In genomic region chr5:179639296-179639695, GRCh38 we compare ENCODE assay signal across 13 cellular contexts. TPM values are rescaled to one million over a fixed set of nuclear protein-coding genes. Genes with fewer than 3 reads are reported as not detected.
DNase-seq lines count a peak whose midpoint lies in the region; ATAC-seq, FAIRE-seq and TF ChIP-seq lines count a peak whose summit lies in the region.
"Not testable (repeated sequence)": the region's sequence is repeated elsewhere in the genome, so short reads cannot be mapped to it uniquely, and the experiment has no call there.
"Had no signal": no experiment of that assay in that cellular context is flagged by ENCODE, and none has a peak within 500 bp of the region (broad histone marks: within the 10 kb centered on the region; RNA-seq: fewer than 3 reads in every experiment).

No MANE protein-coding gene starts in this region.

- H3K9me1 ChIP-seq in K562 (ENCODE audit: control insufficient read depth, insufficient read depth, low read length); keratinocyte (ENCODE audit: control insufficient read depth, extremely low read depth, insufficient read depth, low read length): not testable (repeated sequence)

- intact Hi-C loops in K562 (cut with micrococcal nuclease); esophagus squamous epithelium (cut with DNase I); sigmoid colon (cut with DNase I): not testable (repeated sequence)

- H3K27ac ChIP-seq in K562 (ENCODE audit: extremely low read depth, low read depth, low read length); sigmoid colon: not testable (repeated sequence)
- H3K27ac ChIP-seq in esophagus (ENCODE audit: low read depth in 2 of 2, low read length in 1 of 2) (peak overlapping the region; percentile 26 to 31), esophagus squamous epithelium (peak overlapping the region in 3 of 4 donors; percentile 62 to 79 (median 63)), keratinocyte (ENCODE audit: control insufficient read depth, insufficient read depth, low read length) (peak overlapping the region; percentile 26)

- FAIRE-seq in K562 (lab: Jason Lieb, UNC); keratinocyte (lab: Jason Lieb, UNC): not testable (repeated sequence)

- not testable (repeated sequence) for TF ChIP-seq CTCF in K562 (IDR thresholded peaks at IDR 0.05 in 2 of 3, conservative IDR thresholded peaks at IDR 0.05 in 1 of 3; ENCODE audit: insufficient read depth in 2 of 3, low read depth in 1 of 3, low read length in 3 of 3); esophagus squamous epithelium (IDR thresholded peaks at IDR 0.05); keratinocyte (optimal IDR thresholded peaks at IDR 0.05 in 1 of 3, IDR thresholded peaks at IDR 0.05 in 1 of 3, conservative IDR thresholded peaks at IDR 0.05 in 1 of 3; ENCODE audit: extremely low read depth in 1 of 3, insufficient read depth in 2 of 3, low read length in 3 of 3); neural crest cell (conservative IDR thresholded peaks at IDR 0.05); sigmoid colon (IDR thresholded peaks at IDR 0.05)

- not testable (repeated sequence) for DNase-seq in K562 (ENCODE audit: extremely low read depth in 1 of 4, low spot score in 3 of 4); esophagus squamous epithelium (lab: John Stamatoyannopoulos, UW); keratinocyte (ENCODE audit: low read depth, low spot score); neural crest cell (ENCODE audit: low read depth, low spot score)
- peak; percentile 28 for DNase-seq in sigmoid colon

- not testable (repeated sequence) for H3K4me2 ChIP-seq in K562 (ENCODE audit: insufficient read depth, low read length); keratinocyte (ENCODE audit: control insufficient read depth, extremely low read depth, insufficient read depth, low read depth, low read length)

- not testable (repeated sequence) for H3K4me3 Mint-ChIP-seq in neural crest cell

- 75% methylated on average over 9 of the region's 11 CpGs for WGBS in K562 (ENCODE audit: insufficient coverage, low coverage, missing lambda C conversion rate)
- 49 to 65% methylated on average over 11 of the region's 11 CpGs for WGBS in esophagus, 2 donors
- WGBS in esophagus squamous epithelium, 2 donors: 44 to 47% methylated on average over 11 of the region's 11 CpGs
- 95 to 96% methylated on average over 11 of the region's 11 CpGs for WGBS in sigmoid colon, 2 donors

- H3K9ac ChIP-seq in K562 (ENCODE audit: insufficient read depth in 1 of 2, low read depth in 2 of 2, low read length in 2 of 2); keratinocyte (ENCODE audit: control insufficient read depth, extremely low read depth, insufficient read depth, low read length): not testable (repeated sequence)

- ATAC-seq in K562: not testable (repeated sequence)

- H3K4me1 ChIP-seq in K562 (replicated peaks in 1 of 2; ENCODE audit: control insufficient read depth in 2 of 2, insufficient read depth in 2 of 2, low read length in 2 of 2); esophagus (ENCODE audit: control insufficient read depth in 2 of 2, insufficient read depth in 2 of 2, low read length in 1 of 2); keratinocyte (ENCODE audit: control insufficient read depth, extremely low read depth, insufficient read depth, low read length); sigmoid colon: not testable (repeated sequence)
- peaks cover 0 to 30% (median 4%) of the 10 kb centered on the region in 3 donors for H3K4me1 ChIP-seq in esophagus squamous epithelium

- not testable (repeated sequence) for TF ChIP-seq POLR2A in K562 (conservative IDR thresholded peaks at IDR 0.05); esophagus squamous epithelium (IDR thresholded peaks at IDR 0.05); sigmoid colon (IDR thresholded peaks at IDR 0.05)

- not testable (repeated sequence) for H3K36me3 Mint-ChIP-seq in neural crest cell (ENCODE audit: low read depth)

- TF ChIP-seq RAD21 in K562 (CRISPR knock-in tag; conservative IDR thresholded peaks at IDR 0.05 in 1 of 2, IDR thresholded peaks at IDR 0.05 in 1 of 2): not testable (repeated sequence)

- H2AFZ ChIP-seq in K562 (ENCODE audit: low read depth, low read length): 0 out of 2 replicates have a peak overlapping the region, but pooled peaks have one; percentile 39
- H2AFZ ChIP-seq in keratinocyte (ENCODE audit: control insufficient read depth, low read length): peak overlapping the region; percentile 47

- H3K27me3 ChIP-seq in K562 (ENCODE audit: control insufficient read depth in 2 of 2, insufficient read depth in 2 of 2, low read length in 2 of 2); esophagus (ENCODE audit: control insufficient read depth in 1 of 2, insufficient read depth in 2 of 2, low read length in 2 of 2); esophagus squamous epithelium; keratinocyte (ENCODE audit: control insufficient read depth, extremely low read depth, insufficient read depth, low read length); sigmoid colon: not testable (repeated sequence)

- not testable (repeated sequence) for H3K9me3 ChIP-seq in K562 (replicated peaks; ENCODE audit: control insufficient read depth, insufficient read depth, low read depth, low read length); esophagus (ENCODE audit: control insufficient read depth in 2 of 2, insufficient read depth in 1 of 2, low read depth in 1 of 2, low read length in 1 of 2); esophagus squamous epithelium; keratinocyte (ENCODE audit: control insufficient read depth, low read depth, low read length); sigmoid colon

- H3K27me3 Mint-ChIP-seq in neural crest cell (ENCODE audit: low read depth): not testable (repeated sequence)

- not testable (repeated sequence) for H4K20me1 ChIP-seq in K562 (replicated peaks; ENCODE audit: control insufficient read depth, insufficient read depth, low read length); keratinocyte (ENCODE audit: control insufficient read depth, extremely low read depth, insufficient read depth, low read length)

- H3K36me3 ChIP-seq in K562 (ENCODE audit: control insufficient read depth, insufficient read depth, low read length); esophagus (ENCODE audit: control insufficient read depth in 2 of 2, insufficient read depth in 2 of 2, low read length in 1 of 2); esophagus squamous epithelium; keratinocyte (ENCODE audit: control insufficient read depth in 2 of 2, extremely low read depth in 1 of 2, insufficient read depth in 2 of 2, low read length in 2 of 2); sigmoid colon: not testable (repeated sequence)

- H3K79me2 ChIP-seq in K562 (ENCODE audit: control insufficient read depth, insufficient read depth, low read length); keratinocyte (ENCODE audit: control insufficient read depth, insufficient read depth, low read length): not testable (repeated sequence)

- in situ Hi-C loops in K562 (cut with MboI): not testable (repeated sequence)

- not testable (repeated sequence) for H3K9me3 Mint-ChIP-seq in neural crest cell

- not testable (repeated sequence) for H3K4me1 Mint-ChIP-seq in neural crest cell

- dilution Hi-C loops in keratinocyte (cut with MboI; ENCODE audit: extremely low pct_ligation_motif_present, low sequenced_read_pairs): not testable (repeated sequence)

- peak overlapping the region; percentile 50 for H3K27ac Mint-ChIP-seq in neural crest cell (ENCODE audit: unreplicated experiment)

- not testable (repeated sequence) for BruUV-seq in K562 (replicated peaks; lab: Mats Ljungman, UMichigan)

- POLR2A ChIA-PET in K562 (lab: Yijun Ruan, JAX): interaction anchor here (0.6 to 1.1 kb wide), 3 partner anchors 16 to 29 kb away, joined by 3 to 4 read pairs (median 4); partner anchors contain the start of gene HNRNPH1

- not testable (repeated sequence) for H3K4me3 ChIP-seq in K562; esophagus (ENCODE audit: low read depth in 1 of 2, low read length in 2 of 2); esophagus squamous epithelium; keratinocyte (ENCODE audit: control insufficient read depth in 2 of 3, extremely low read depth in 1 of 3, insufficient read depth in 2 of 3, low read depth in 1 of 3, low read length in 3 of 3); sigmoid colon

- not testable (repeated sequence) for TF ChIP-seq EP300 in K562 (IDR thresholded peaks at IDR 0.05; ENCODE audit: low read length); sigmoid colon (IDR thresholded peaks at IDR 0.05)

- CTCF ChIA-PET in K562 (lab: Yijun Ruan, JAX; ENCODE audit: low intra/inter-chr PET ratio): not testable (repeated sequence)

RNA-seq across cellular contexts. Expression of gene HNRNPH1, which starts 15.8 kb away (rescaled TPM):
- 1,523 and 3,571 TPM in 2 replicates for total RNA-seq in K562 (2011; cell fraction: chromatin; rRNA removed; ENCODE audit: low replicate concordance)
- total RNA-seq in K562 (2011; cell fraction: nucleolus; rRNA removed): 1,055 and 1,232 TPM in 2 replicates
- 1,271 and 1,326 TPM in 2 replicates for total RNA-seq in K562 (2011; cell fraction: nucleoplasm; rRNA removed)
- total RNA-seq in K562 (2014; rRNA removed) (570 and 600 TPM in 2 replicates), K562 (2014; rRNA removed; fragmentation: Illumina TruSeq; extraction: Trizol) (611 and 618 TPM in 2 replicates), K562 (2015; rRNA removed; fragmentation: Illumina TruSeq; extraction: Trizol) (613 and 656 TPM in 2 replicates), K562 (2021) (544 and 561 TPM in 2 replicates), esophagus squamous epithelium (100 to 1,000 TPM; 209 to 645 (median 383) TPM), neural crest cell (1,155 and 1,166 TPM in 2 replicates), sigmoid colon (100 to 1,000 TPM; 264 to 495 (median 312) TPM)
- polyA plus RNA-seq in K562 (2011; rRNA removed) (418 and 441 TPM in 2 replicates), K562 (2014; fragmentation: Illumina TruSeq; extraction: Trizol) (445 and 534 TPM in 2 replicates), K562 (2014; fragmentation: Nextera tagmentation; extraction: Ambion mirVana) (100 to 1,000 TPM; 103 to 128 TPM), K562 (2014; rRNA removed) (574 and 644 TPM in 2 replicates), esophagus (100 to 1,000 TPM; 156 to 247 TPM), keratinocyte (201 to 431 TPM (median 222 TPM) in 3 replicates), sigmoid colon (100 to 1,000 TPM in 1 of 3 donors, 10 to 100 TPM in 2; 63.8 to 255 (median 73.3) TPM)
- 97.0 and 189 TPM in 2 replicates for polyA plus RNA-seq in K562 (2011; cell fraction: cytosol; rRNA removed)
- 1,217 and 1,257 TPM in 2 replicates for polyA plus RNA-seq in K562 (2011; cell fraction: nucleus; rRNA removed)
- polyA plus RNA-seq in K562 (2012): 259 and 470 TPM in 2 replicates
- 902 and 960 TPM in 2 replicates for polyA minus RNA-seq in K562 (2011; rRNA and poly(A)+ RNA removed)
- 599 and 712 TPM in 2 replicates for polyA minus RNA-seq in K562 (2011; cell fraction: cytosol; rRNA and poly(A)+ RNA removed)
- polyA minus RNA-seq in K562 (2011; cell fraction: nucleus; rRNA and poly(A)+ RNA removed): 1,471 and 2,216 TPM in 2 replicates
- 945 TPM for polyA plus RNA-seq in keratinocyte (2011; ENCODE audit: low read depth)
- 94.9 and 105 TPM in 2 replicates for polyA plus RNA-seq in keratinocyte (2011; cell fraction: cytosol; rRNA removed)
- 457 and 725 TPM in 2 replicates for polyA plus RNA-seq in keratinocyte (2011; cell fraction: nucleus; rRNA removed)
- polyA plus RNA-seq in keratinocyte (2012; ENCODE audit: low replicate concordance): 245 and 327 TPM in 2 replicates
- 82.1 to 360 TPM (median 118 TPM) in 3 replicates for polyA minus RNA-seq in keratinocyte
- 161 TPM for polyA minus RNA-seq in keratinocyte (2011; cell fraction: cytosol; rRNA and poly(A)+ RNA removed)
- polyA minus RNA-seq in keratinocyte (2011; cell fraction: nucleus; rRNA and poly(A)+ RNA removed): 524 and 619 TPM in 2 replicates

RNA-seq across cellular contexts. Expression of gene CBY3, which starts 41.5 kb away (rescaled TPM):
- total RNA-seq in K562 (2011; cell fraction: chromatin; rRNA removed; ENCODE audit: low replicate concordance): not detected in 2 replicates
- not detected in 2 replicates for total RNA-seq in K562 (2011; cell fraction: nucleolus; rRNA removed)
- total RNA-seq in K562 (2011; cell fraction: nucleoplasm; rRNA removed): not detected in 2 replicates
- total RNA-seq in K562 (2014; rRNA removed) (not detected in 2 replicates), K562 (2014; rRNA removed; fragmentation: Illumina TruSeq; extraction: Trizol) (not detected in 2 replicates), K562 (2015; rRNA removed; fragmentation: Illumina TruSeq; extraction: Trizol) (not detected in 2 replicates), K562 (2021) (not detected in 2 replicates), esophagus squamous epithelium (not detected), neural crest cell (not detected in 2 replicates), sigmoid colon (under 1 TPM in 1 of 4 donors, not detected in 3; 0.66 TPM)
- polyA plus RNA-seq in K562 (2011; rRNA removed) (not detected in 2 replicates), K562 (2014; fragmentation: Illumina TruSeq; extraction: Trizol) (not detected in 2 replicates), K562 (2014; fragmentation: Nextera tagmentation; extraction: Ambion mirVana) (not detected), K562 (2014; rRNA removed) (not detected in 2 replicates), esophagus (under 1 TPM; 0.05 to 0.12 TPM), keratinocyte (not detected in 3 replicates), sigmoid colon (under 1 TPM in 1 of 3 donors, not detected in 2; 0.13 TPM)
- polyA plus RNA-seq in K562 (2011; cell fraction: cytosol; rRNA removed): not detected in 2 replicates
- 0.32 TPM in 1 of 2 replicates, not detected in the other for polyA plus RNA-seq in K562 (2011; cell fraction: nucleus; rRNA removed)
- polyA plus RNA-seq in K562 (2012): 0.10 and 0.22 TPM in 2 replicates
- not detected in 2 replicates for polyA minus RNA-seq in K562 (2011; rRNA and poly(A)+ RNA removed)
- polyA minus RNA-seq in K562 (2011; cell fraction: cytosol; rRNA and poly(A)+ RNA removed): not detected in 2 replicates
- polyA minus RNA-seq in K562 (2011; cell fraction: nucleus; rRNA and poly(A)+ RNA removed): 0.44 TPM in 1 of 2 replicates, not detected in the other
- not detected for polyA plus RNA-seq in keratinocyte (2011; ENCODE audit: low read depth)
- polyA plus RNA-seq in keratinocyte (2011; cell fraction: cytosol; rRNA removed): not detected in 2 replicates
- not detected in 2 replicates for polyA plus RNA-seq in keratinocyte (2011; cell fraction: nucleus; rRNA removed)
- 0.31 TPM in 1 of 2 replicates, not detected in the other for polyA plus RNA-seq in keratinocyte (2012; ENCODE audit: low replicate concordance)
- not detected in 3 replicates for polyA minus RNA-seq in keratinocyte
- polyA minus RNA-seq in keratinocyte (2011; cell fraction: cytosol; rRNA and poly(A)+ RNA removed): not detected
- polyA minus RNA-seq in keratinocyte (2011; cell fraction: nucleus; rRNA and poly(A)+ RNA removed): not detected in 2 replicates
- total RNA-seq: A673; CD4-positive, CD25-positive, alpha-beta regulatory T cell; Daoy; G401 had no signal
- polyA plus RNA-seq: AG04450; CD14-positive monocyte; CD8-positive, alpha-beta memory T cell had no signal

RNA-seq across cellular contexts. Expression of gene CANX, which starts 59.5 kb away (rescaled TPM):
- total RNA-seq in K562 (2011; cell fraction: chromatin; rRNA removed; ENCODE audit: low replicate concordance): 595 and 1,063 TPM in 2 replicates
- 470 and 588 TPM in 2 replicates for total RNA-seq in K562 (2011; cell fraction: nucleolus; rRNA removed)
- 726 and 1,081 TPM in 2 replicates for total RNA-seq in K562 (2011; cell fraction: nucleoplasm; rRNA removed)
- total RNA-seq in K562 (2014; rRNA removed) (353 and 366 TPM in 2 replicates), K562 (2014; rRNA removed; fragmentation: Illumina TruSeq; extraction: Trizol) (589 and 672 TPM in 2 replicates), K562 (2015; rRNA removed; fragmentation: Illumina TruSeq; extraction: Trizol) (630 and 666 TPM in 2 replicates), K562 (2021) (707 and 758 TPM in 2 replicates), esophagus squamous epithelium (100 to 1,000 TPM; 200 to 321 (median 252) TPM), neural crest cell (652 and 682 TPM in 2 replicates), sigmoid colon (100 to 1,000 TPM; 254 to 278 (median 267) TPM)
- polyA plus RNA-seq in K562 (2011; rRNA removed) (893 and 901 TPM in 2 replicates), K562 (2014; fragmentation: Illumina TruSeq; extraction: Trizol) (483 and 593 TPM in 2 replicates), K562 (2014; fragmentation: Nextera tagmentation; extraction: Ambion mirVana) (100 to 1,000 TPM; 155 to 221 TPM), K562 (2014; rRNA removed) (402 and 423 TPM in 2 replicates), esophagus (10 to 100 TPM; 68.4 to 87.5 TPM), keratinocyte (338 to 720 TPM (median 579 TPM) in 3 replicates), sigmoid colon (100 to 1,000 TPM in 1 of 3 donors, 10 to 100 TPM in 2; 58.3 to 177 (median 77.2) TPM)
- polyA plus RNA-seq in K562 (2011; cell fraction: cytosol; rRNA removed): 80.1 and 207 TPM in 2 replicates
- 205 and 280 TPM in 2 replicates for polyA plus RNA-seq in K562 (2011; cell fraction: nucleus; rRNA removed)
- 481 and 714 TPM in 2 replicates for polyA plus RNA-seq in K562 (2012)
- polyA minus RNA-seq in K562 (2011; rRNA and poly(A)+ RNA removed): 1,009 and 1,166 TPM in 2 replicates
- 646 and 729 TPM in 2 replicates for polyA minus RNA-seq in K562 (2011; cell fraction: cytosol; rRNA and poly(A)+ RNA removed)
- 57.6 and 190 TPM in 2 replicates for polyA minus RNA-seq in K562 (2011; cell fraction: nucleus; rRNA and poly(A)+ RNA removed)
- polyA plus RNA-seq in keratinocyte (2011; ENCODE audit: low read depth): 224 TPM
- 167 and 348 TPM in 2 replicates for polyA plus RNA-seq in keratinocyte (2011; cell fraction: cytosol; rRNA removed)
- 353 and 525 TPM in 2 replicates for polyA plus RNA-seq in keratinocyte (2011; cell fraction: nucleus; rRNA removed)
- 255 and 517 TPM in 2 replicates for polyA plus RNA-seq in keratinocyte (2012; ENCODE audit: low replicate concordance)
- 749 to 1,149 TPM (median 774 TPM) in 3 replicates for polyA minus RNA-seq in keratinocyte
- polyA minus RNA-seq in keratinocyte (2011; cell fraction: cytosol; rRNA and poly(A)+ RNA removed): 354 TPM
- 542 and 1,030 TPM in 2 replicates for polyA minus RNA-seq in keratinocyte (2011; cell fraction: nucleus; rRNA and poly(A)+ RNA removed)
